8 cellular contexts compared by ENCODE assay signal in the genomic region with DNA sequence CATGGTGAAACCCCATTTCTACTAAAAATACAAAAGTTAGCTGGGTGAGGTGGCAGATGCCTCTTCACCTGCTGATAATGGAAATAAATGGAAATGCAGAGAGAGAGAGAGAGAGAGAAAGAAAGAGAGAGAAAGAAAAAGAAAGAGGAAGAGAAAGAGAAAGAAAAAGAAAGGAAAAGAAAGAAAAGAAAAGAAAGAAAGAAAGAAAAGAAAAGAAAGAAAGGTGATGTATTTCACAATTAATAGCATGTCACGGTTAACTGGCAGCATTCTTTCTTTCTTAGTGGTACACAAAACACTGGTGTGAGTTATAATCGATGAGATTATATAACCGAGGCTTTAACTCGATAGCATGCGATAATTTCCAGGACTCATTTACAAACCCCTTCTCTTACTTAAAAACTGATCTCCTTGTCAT. TPM values are rescaled to one million over a fixed set of nuclear protein-coding genes. Genes with fewer than 3 reads are reported as not detected.
DNase-seq lines count a peak whose midpoint lies in the region; ATAC-seq and TF ChIP-seq lines count a peak whose summit lies in the region.
"Had no signal": no experiment of that assay in that cellular context is flagged by ENCODE, and none has a peak within 500 bp of the region (broad histone marks: within the 10 kb centered on the region; RNA-seq: fewer than 3 reads in every experiment).

No MANE protein-coding gene starts in this region.

- no peaks in the 10 kb centered on the region for H3K27me3 Mint-ChIP-seq in activated naive CD8-positive, alpha-beta T cell treated with anti-CD3 and anti-CD28 coated beads for 36 hours

- H3K36me3 Mint-ChIP-seq in activated naive CD8-positive, alpha-beta T cell treated with anti-CD3 and anti-CD28 coated beads for 36 hours: peaks cover 8% of the 10 kb centered on the region

- DNase-seq in activated naive CD8-positive, alpha-beta T cell treated with anti-CD3 and anti-CD28 coated beads for 36 hours: no peak
- no peak for DNase-seq in foreskin keratinocyte
- no peak for DNase-seq in stomach
- no peak for DNase-seq in NCI-H2196 treated with DMSO at 0.1 percent for 48 hours (lab: John Stamatoyannopoulos, UW; ENCODE audit: unreplicated experiment)
- no peak for DNase-seq in activated CD4-positive, alpha-beta T cell treated with anti-CD3 and anti-CD28 coated beads, Interleukin-2, amount 50 U/mL, for 1 hour
- DNase-seq: activated CD4-positive, CD25-positive, alpha-beta regulatory T cell; NCI-H1436 treated with DMSO at 0.1 percent for 48 hours had no signal

- no peaks in the 10 kb centered on the region for H3K9me3 ChIP-seq in stomach
- H3K9me3 ChIP-seq: ascending aorta had no signal

- H3K4me1 ChIP-seq in foreskin keratinocyte: peaks cover 14% of the 10 kb centered on the region
- H3K4me1 ChIP-seq in stomach: peaks cover 18 to 81% (median 52%) of the 10 kb centered on the region in 4 donors

- H3K4me1 Mint-ChIP-seq in activated naive CD8-positive, alpha-beta T cell treated with anti-CD3 and anti-CD28 coated beads for 36 hours: peaks cover 22% of the 10 kb centered on the region

- 28 to 56% (median 36%) methylated on average over 5 of the region's 5 CpGs for WGBS in stomach, 5 donors

- TF ChIP-seq POLR2A in stomach (IDR thresholded peaks at IDR 0.05): no peak

- intact Hi-C loops in stomach (cut with DNase I; ENCODE audit: low total_unique reads): no loop called here

- H3K27me3 ChIP-seq in foreskin keratinocyte (no peaks in the 10 kb centered on the region), stomach (no peaks in the 10 kb centered on the region)
- H3K27me3 ChIP-seq: ascending aorta had no signal

- no peak for TF ChIP-seq EP300 in stomach (IDR thresholded peaks at IDR 0.05)

- ATAC-seq in foreskin keratinocyte: no peak

- peak overlapping the region; percentile 12 for H3K27ac ChIP-seq in foreskin keratinocyte
- peak overlapping the region; percentile 23 to 95 (median 47) for H3K27ac ChIP-seq in stomach
- H3K27ac ChIP-seq: ascending aorta had no signal

- peak overlapping the region; percentile 69 for H3K27ac Mint-ChIP-seq in activated naive CD8-positive, alpha-beta T cell treated with anti-CD3 and anti-CD28 coated beads for 36 hours

- peak overlapping the region in 2 of 4 donors; percentile 28 to 72 for H3K4me3 ChIP-seq in stomach
- H3K4me3 ChIP-seq: ascending aorta had no signal

- no peak for TF ChIP-seq CTCF in foreskin keratinocyte (conservative IDR thresholded peaks at IDR 0.05)
- TF ChIP-seq CTCF in stomach (IDR thresholded peaks at IDR 0.05): no peak

- no peak overlapping the region for H3K4me3 Mint-ChIP-seq in activated naive CD8-positive, alpha-beta T cell treated with anti-CD3 and anti-CD28 coated beads for 36 hours

- H3K9me3 Mint-ChIP-seq in activated naive CD8-positive, alpha-beta T cell treated with anti-CD3 and anti-CD28 coated beads for 36 hours: no peaks in the 10 kb centered on the region

- H3K36me3 ChIP-seq in stomach: peaks cover 4 to 31% (median 27%) of the 10 kb centered on the region in 4 donors

RNA-seq across cellular contexts. Expression of gene ACOX1, which starts 3.2 kb away (rescaled TPM):
- total RNA-seq in activated naive CD8-positive, alpha-beta T cell treated with anti-CD3 and anti-CD28 coated beads for 36 hours: 10 to 100 TPM; 26.3 to 26.9 TPM
- total RNA-seq in foreskin keratinocyte: 24.3 and 26.4 TPM in 2 replicates
- polyA plus RNA-seq in foreskin keratinocyte: 5.8 and 6.4 TPM in 2 replicates
- 100 to 1,000 TPM in 1 of 5 donors, 10 to 100 TPM in 4; 28.1 to 133 (median 71.8) TPM for total RNA-seq in stomach
- polyA plus RNA-seq in stomach: 10 to 100 TPM; 11.9 to 26.5 (median 20.6) TPM

RNA-seq across cellular contexts. Expression of gene TEN1, which starts 3.3 kb away (rescaled TPM):
- total RNA-seq in activated naive CD8-positive, alpha-beta T cell treated with anti-CD3 and anti-CD28 coated beads for 36 hours: 10 to 100 TPM; 12.5 to 14.2 TPM
- total RNA-seq in foreskin keratinocyte: 16.6 and 19.4 TPM in 2 replicates
- polyA plus RNA-seq in foreskin keratinocyte: 25.4 and 28.9 TPM in 2 replicates
- total RNA-seq in stomach: 100 to 1,000 TPM in 1 of 5 donors, 10 to 100 TPM in 3, not detected in 1; 14.2 to 121 (median 19.3) TPM
- 10 to 100 TPM; 37.1 to 66.6 (median 52.4) TPM for polyA plus RNA-seq in stomach

RNA-seq across cellular contexts. Expression of gene CDK3, which starts 24.9 kb away (rescaled TPM):
- total RNA-seq in activated naive CD8-positive, alpha-beta T cell treated with anti-CD3 and anti-CD28 coated beads for 36 hours: 1 to 10 TPM; 4.9 to 5.5 TPM
- total RNA-seq in foreskin keratinocyte: 3.3 TPM in 2 replicates
- 3.0 and 3.4 TPM in 2 replicates for polyA plus RNA-seq in foreskin keratinocyte
- total RNA-seq in stomach: 10 to 100 TPM in 1 of 5 donors, 1 to 10 TPM in 3, not detected in 1; 3.1 to 20.4 (median 7.3) TPM
- polyA plus RNA-seq in stomach: 10 to 100 TPM in 1 of 3 donors, 1 to 10 TPM in 2; 7.3 to 17.2 (median 8.2) TPM

RNA-seq across cellular contexts. Expression of gene FBF1, which starts 34.9 kb away (rescaled TPM):
- total RNA-seq in activated naive CD8-positive, alpha-beta T cell treated with anti-CD3 and anti-CD28 coated beads for 36 hours: 10 to 100 TPM; 14.9 to 16.6 TPM
- total RNA-seq in foreskin keratinocyte: 8.8 and 12.6 TPM in 2 replicates
- polyA plus RNA-seq in foreskin keratinocyte: 5.3 TPM in 2 replicates
- total RNA-seq in stomach: 10 to 100 TPM in 4 of 5 donors, 1 to 10 TPM in 1; 3.8 to 21.7 (median 19.6) TPM
- 10 to 100 TPM in 1 of 3 donors, 1 to 10 TPM in 2; 1.7 to 10.4 (median 6.8) TPM for polyA plus RNA-seq in stomach

RNA-seq across cellular contexts. Expression of gene EVPL, which starts 51.3 kb away (rescaled TPM):
- total RNA-seq in activated naive CD8-positive, alpha-beta T cell treated with anti-CD3 and anti-CD28 coated beads for 36 hours: 1 to 10 TPM; 2.0 to 2.5 TPM
- total RNA-seq in foreskin keratinocyte (15.9 and 17.6 TPM in 2 replicates), stomach (10 to 100 TPM in 2 of 5 donors, 1 to 10 TPM in 3; 1.2 to 89.8 (median 9.7) TPM)
- polyA plus RNA-seq in foreskin keratinocyte (10.9 and 12.6 TPM in 2 replicates), stomach (100 to 1,000 TPM in 1 of 3 donors, 1 to 10 TPM in 2; 1.8 to 105 (median 8.2) TPM)
- total RNA-seq: ascending aorta had no signal
